1 cellular context compared by ENCODE assay signal in the genomic region with DNA sequence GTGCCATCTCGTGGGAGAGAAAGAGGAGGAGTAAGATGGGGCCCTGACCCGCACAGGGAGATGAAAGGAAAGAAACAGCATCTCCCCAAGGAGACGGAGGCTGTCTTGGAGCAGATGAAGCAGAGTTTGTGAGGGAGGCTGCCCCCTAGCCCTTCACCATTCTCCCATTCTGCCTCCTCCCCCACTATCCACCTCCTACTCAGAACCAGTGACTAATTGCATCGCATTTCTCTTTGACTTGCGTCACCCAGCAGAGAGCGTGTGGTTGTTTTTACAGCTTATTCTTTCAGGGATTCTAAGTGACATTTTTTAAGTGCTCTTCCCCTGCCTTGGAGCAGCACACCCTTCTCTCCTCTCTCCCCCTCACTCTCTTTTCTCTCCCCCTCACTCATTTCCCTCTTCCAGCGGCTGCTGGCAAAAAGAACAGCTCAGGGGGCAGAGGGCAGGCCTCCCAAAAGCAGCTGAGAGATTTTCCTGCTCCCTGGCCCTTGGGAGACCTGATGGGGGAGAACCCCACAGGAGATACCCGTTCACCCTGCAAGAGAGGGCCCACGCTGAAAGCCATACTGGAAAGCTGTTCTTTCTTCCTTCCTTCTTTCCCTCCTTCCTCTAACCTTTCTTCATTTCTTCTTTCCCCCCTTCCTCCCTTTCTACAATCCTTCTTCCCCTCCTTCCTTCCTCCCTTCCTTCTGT.
A peak's percentile ranks its signal among the peaks of the same experiment; 100 is the strongest.
TF ChIP-seq lines count a peak whose summit lies in the region.

No MANE protein-coding gene starts in this region.

TF ChIP-seq in K562, 482 proteins besides CTCF, POLR2A, EP300 and RAD21 (continued from another document):
- TF ChIP-seq, protein P1, sequence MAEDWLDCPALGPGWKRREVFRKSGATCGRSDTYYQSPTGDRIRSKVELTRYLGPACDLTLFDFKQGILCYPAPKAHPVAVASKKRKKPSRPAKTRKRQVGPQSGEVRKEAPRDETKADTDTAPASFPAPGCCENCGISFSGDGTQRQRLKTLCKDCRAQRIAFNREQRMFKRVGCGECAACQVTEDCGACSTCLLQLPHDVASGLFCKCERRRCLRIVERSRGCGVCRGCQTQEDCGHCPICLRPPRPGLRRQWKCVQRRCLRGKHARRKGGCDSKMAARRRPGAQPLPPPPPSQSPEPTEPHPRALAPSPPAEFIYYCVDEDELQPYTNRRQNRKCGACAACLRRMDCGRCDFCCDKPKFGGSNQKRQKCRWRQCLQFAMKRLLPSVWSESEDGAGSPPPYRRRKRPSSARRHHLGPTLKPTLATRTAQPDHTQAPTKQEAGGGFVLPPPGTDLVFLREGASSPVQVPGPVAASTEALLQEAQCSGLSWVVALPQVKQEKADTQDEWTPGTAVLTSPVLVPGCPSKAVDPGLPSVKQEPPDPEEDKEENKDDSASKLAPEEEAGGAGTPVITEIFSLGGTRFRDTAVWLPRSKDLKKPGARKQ (CRISPR knock-in tag; IDR thresholded peaks at IDR 0.05) = no peak
- TF ChIP-seq, protein P2, sequence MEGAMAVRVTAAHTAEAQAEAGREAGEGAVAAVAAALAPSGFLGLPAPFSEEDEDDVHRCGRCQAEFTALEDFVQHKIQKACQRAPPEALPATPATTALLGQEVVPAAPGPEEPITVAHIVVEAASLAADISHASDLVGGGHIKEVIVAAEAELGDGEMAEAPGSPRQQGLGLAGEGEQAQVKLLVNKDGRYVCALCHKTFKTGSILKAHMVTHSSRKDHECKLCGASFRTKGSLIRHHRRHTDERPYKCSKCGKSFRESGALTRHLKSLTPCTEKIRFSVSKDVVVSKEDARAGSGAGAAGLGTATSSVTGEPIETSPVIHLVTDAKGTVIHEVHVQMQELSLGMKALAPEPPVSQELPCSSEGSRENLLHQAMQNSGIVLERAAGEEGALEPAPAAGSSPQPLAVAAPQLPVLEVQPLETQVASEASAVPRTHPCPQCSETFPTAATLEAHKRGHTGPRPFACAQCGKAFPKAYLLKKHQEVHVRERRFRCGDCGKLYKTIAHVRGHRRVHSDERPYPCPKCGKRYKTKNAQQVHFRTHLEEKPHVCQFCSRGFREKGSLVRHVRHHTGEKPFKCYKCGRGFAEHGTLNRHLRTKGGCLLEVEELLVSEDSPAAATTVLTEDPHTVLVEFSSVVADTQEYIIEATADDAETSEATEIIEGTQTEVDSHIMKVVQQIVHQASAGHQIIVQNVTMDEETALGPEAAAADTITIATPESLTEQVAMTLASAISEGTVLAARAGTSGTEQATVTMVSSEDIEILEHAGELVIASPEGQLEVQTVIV (CRISPR knock-in tag; IDR thresholded peaks at IDR 0.05; ENCODE audit: borderline replicate concordance) = no peak
- no peak for TF ChIP-seq CEBPG (CRISPR knock-in tag; IDR thresholded peaks at IDR 0.05)
- TF ChIP-seq CEBPG (tag; conservative IDR thresholded peaks at IDR 0.05 in 1 of 2, IDR thresholded peaks at IDR 0.05 in 1 of 2) = peak in 1 of 2 experiments; percentile 73; a peak in 2 of 4 replicates
- TF ChIP-seq, protein P3, sequence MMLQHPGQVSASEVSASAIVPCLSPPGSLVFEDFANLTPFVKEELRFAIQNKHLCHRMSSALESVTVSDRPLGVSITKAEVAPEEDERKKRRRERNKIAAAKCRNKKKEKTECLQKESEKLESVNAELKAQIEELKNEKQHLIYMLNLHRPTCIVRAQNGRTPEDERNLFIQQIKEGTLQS (IDR thresholded peaks at IDR 0.05) = peak; percentile 76
- TF ChIP-seq, protein P3 (CRISPR knock-in tag; conservative IDR thresholded peaks at IDR 0.05) = no peak
- no peak for TF ChIP-seq TBL1XR1 (IDR thresholded peaks at IDR 0.05; ENCODE audit: low read length in 2 of 2)
- no peak for TF ChIP-seq ZNF561 (CRISPR knock-in tag; conservative IDR thresholded peaks at IDR 0.05)
- TF ChIP-seq, protein P4, sequence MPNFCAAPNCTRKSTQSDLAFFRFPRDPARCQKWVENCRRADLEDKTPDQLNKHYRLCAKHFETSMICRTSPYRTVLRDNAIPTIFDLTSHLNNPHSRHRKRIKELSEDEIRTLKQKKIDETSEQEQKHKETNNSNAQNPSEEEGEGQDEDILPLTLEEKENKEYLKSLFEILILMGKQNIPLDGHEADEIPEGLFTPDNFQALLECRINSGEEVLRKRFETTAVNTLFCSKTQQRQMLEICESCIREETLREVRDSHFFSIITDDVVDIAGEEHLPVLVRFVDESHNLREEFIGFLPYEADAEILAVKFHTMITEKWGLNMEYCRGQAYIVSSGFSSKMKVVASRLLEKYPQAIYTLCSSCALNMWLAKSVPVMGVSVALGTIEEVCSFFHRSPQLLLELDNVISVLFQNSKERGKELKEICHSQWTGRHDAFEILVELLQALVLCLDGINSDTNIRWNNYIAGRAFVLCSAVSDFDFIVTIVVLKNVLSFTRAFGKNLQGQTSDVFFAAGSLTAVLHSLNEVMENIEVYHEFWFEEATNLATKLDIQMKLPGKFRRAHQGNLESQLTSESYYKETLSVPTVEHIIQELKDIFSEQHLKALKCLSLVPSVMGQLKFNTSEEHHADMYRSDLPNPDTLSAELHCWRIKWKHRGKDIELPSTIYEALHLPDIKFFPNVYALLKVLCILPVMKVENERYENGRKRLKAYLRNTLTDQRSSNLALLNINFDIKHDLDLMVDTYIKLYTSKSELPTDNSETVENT (CRISPR knock-in tag; IDR thresholded peaks at IDR 0.05) = no peak
- TF ChIP-seq ZNF589 (CRISPR knock-in tag; IDR thresholded peaks at IDR 0.05; ENCODE audit: low read depth) = peak; percentile 42; the same call in 1 of the 2 replicates
- no peak for TF ChIP-seq POLR2H (tag; IDR thresholded peaks at IDR 0.05; ENCODE audit: low read depth)
- no peak for TF ChIP-seq MEF2D (tag; conservative IDR thresholded peaks at IDR 0.05; ENCODE audit: low read depth)
- peak; percentile 51 for TF ChIP-seq EGR1 (conservative IDR thresholded peaks at IDR 0.05)
- TF ChIP-seq, protein P5, sequence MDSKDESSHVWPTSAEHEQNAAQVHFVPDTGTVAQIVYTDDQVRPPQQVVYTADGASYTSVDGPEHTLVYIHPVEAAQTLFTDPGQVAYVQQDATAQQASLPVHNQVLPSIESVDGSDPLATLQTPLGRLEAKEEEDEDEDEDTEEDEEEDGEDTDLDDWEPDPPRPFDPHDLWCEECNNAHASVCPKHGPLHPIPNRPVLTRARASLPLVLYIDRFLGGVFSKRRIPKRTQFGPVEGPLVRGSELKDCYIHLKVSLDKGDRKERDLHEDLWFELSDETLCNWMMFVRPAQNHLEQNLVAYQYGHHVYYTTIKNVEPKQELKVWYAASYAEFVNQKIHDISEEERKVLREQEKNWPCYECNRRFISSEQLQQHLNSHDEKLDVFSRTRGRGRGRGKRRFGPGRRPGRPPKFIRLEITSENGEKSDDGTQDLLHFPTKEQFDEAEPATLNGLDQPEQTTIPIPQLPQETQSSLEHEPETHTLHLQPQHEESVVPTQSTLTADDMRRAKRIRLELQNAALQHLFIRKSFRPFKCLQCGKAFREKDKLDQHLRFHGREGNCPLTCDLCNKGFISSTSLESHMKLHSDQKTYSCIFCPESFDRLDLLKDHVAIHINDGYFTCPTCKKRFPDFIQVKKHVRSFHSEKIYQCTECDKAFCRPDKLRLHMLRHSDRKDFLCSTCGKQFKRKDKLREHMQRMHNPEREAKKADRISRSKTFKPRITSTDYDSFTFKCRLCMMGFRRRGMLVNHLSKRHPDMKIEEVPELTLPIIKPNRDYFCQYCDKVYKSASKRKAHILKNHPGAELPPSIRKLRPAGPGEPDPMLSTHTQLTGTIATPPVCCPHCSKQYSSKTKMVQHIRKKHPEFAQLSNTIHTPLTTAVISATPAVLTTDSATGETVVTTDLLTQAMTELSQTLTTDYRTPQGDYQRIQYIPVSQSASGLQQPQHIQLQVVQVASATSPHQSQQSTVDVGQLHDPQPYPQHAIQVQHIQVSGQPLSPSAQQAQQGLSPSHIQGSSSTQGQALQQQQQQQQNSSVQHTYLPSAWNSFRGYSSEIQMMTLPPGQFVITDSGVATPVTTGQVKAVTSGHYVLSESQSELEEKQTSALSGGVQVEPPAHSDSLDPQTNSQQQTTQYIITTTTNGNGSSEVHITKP (IDR thresholded peaks at IDR 0.05; ENCODE audit: partially characterized antibody) = peak; percentile 18
- TF ChIP-seq TCF3 (CRISPR knock-in tag; IDR thresholded peaks at IDR 0.05) = no peak
- TF ChIP-seq, protein P6, sequence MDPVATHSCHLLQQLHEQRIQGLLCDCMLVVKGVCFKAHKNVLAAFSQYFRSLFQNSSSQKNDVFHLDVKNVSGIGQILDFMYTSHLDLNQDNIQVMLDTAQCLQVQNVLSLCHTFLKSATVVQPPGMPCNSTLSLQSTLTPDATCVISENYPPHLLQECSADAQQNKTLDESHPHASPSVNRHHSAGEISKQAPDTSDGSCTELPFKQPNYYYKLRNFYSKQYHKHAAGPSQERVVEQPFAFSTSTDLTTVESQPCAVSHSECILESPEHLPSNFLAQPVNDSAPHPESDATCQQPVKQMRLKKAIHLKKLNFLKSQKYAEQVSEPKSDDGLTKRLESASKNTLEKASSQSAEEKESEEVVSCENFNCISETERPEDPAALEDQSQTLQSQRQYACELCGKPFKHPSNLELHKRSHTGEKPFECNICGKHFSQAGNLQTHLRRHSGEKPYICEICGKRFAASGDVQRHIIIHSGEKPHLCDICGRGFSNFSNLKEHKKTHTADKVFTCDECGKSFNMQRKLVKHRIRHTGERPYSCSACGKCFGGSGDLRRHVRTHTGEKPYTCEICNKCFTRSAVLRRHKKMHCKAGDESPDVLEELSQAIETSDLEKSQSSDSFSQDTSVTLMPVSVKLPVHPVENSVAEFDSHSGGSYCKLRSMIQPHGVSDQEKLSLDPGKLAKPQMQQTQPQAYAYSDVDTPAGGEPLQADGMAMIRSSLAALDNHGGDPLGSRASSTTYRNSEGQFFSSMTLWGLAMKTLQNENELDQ (CRISPR knock-in tag; IDR thresholded peaks at IDR 0.05; ENCODE audit: borderline replicate concordance) = no peak
- no peak for TF ChIP-seq HMG20B (CRISPR knock-in tag; IDR thresholded peaks at IDR 0.05)
- TF ChIP-seq MTA2 (IDR thresholded peaks at IDR 0.05; ENCODE audit: low read depth) = no peak
- no peak for TF ChIP-seq FOXK2 (conservative IDR thresholded peaks at IDR 0.05 in 1 of 2, IDR thresholded peaks at IDR 0.05 in 1 of 2; ENCODE audit: low read depth in 2 of 2)
- TF ChIP-seq, protein P7, sequence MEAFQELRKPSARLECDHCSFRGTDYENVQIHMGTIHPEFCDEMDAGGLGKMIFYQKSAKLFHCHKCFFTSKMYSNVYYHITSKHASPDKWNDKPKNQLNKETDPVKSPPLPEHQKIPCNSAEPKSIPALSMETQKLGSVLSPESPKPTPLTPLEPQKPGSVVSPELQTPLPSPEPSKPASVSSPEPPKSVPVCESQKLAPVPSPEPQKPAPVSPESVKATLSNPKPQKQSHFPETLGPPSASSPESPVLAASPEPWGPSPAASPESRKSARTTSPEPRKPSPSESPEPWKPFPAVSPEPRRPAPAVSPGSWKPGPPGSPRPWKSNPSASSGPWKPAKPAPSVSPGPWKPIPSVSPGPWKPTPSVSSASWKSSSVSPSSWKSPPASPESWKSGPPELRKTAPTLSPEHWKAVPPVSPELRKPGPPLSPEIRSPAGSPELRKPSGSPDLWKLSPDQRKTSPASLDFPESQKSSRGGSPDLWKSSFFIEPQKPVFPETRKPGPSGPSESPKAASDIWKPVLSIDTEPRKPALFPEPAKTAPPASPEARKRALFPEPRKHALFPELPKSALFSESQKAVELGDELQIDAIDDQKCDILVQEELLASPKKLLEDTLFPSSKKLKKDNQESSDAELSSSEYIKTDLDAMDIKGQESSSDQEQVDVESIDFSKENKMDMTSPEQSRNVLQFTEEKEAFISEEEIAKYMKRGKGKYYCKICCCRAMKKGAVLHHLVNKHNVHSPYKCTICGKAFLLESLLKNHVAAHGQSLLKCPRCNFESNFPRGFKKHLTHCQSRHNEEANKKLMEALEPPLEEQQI (IDR thresholded peaks at IDR 0.05) = no peak
- no peak for TF ChIP-seq NR4A1 (CRISPR knock-in tag; IDR thresholded peaks at IDR 0.05)
- TF ChIP-seq NR4A1 (tag; IDR thresholded peaks at IDR 0.05) = no peak
- TF ChIP-seq SREBF2 (CRISPR knock-in tag; IDR thresholded peaks at IDR 0.05) = no peak
- TF ChIP-seq HSF4 (CRISPR knock-in tag; IDR thresholded peaks at IDR 0.05; ENCODE audit: borderline replicate concordance) = no peak
